Comparison of ENCODE assay signal across 19 cellular contexts in the genomic region with DNA sequence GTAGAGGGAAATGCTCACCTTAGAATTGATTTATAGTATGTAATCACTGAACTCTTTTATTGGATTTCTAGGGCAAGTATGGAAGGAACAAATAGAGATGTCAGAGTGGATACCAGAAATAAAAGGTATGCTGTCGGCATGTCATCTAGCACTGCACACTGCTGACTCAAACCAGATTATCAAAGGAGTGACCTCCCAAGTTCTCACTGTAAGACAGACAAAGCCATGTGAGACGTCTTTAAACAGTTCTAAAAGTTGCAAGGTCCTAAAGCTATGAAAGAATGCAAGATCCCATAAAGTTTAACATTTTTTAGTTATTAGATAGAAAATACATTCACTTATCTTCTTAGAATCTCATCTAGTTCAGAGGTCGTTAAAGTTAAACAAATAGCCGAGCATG.
DNase-seq lines count a peak whose midpoint lies in the region; ATAC-seq and TF ChIP-seq lines count a peak whose summit lies in the region.
"Had no signal": no experiment of that assay in that cellular context is flagged by ENCODE, and none has a peak within 500 bp of the region (broad histone marks: within the 10 kb centered on the region; RNA-seq: fewer than 3 reads in every experiment).

No MANE protein-coding gene starts in this region.

- H3K4me1 Mint-ChIP-seq in HFFc6 (ENCODE audit: low read depth), result peaks cover 77% of the 10 kb centered on the region
- H3K4me1 Mint-ChIP-seq in naive thymus-derived CD8-positive, alpha-beta T cell, result peaks cover 0 to 7% (median 0%) of the 10 kb centered on the region in 4 donors
- H3K4me1 Mint-ChIP-seq: CD4-positive, CD25-positive, alpha-beta regulatory T cell; CD8-positive, alpha-beta memory T cell had no signal

- peaks cover 28% of the 10 kb centered on the region for H3K4me1 ChIP-seq in colonic mucosa
- H3K4me1 ChIP-seq in mucosa of rectum (ENCODE audit: control insufficient read depth in 2 of 2, insufficient read depth in 2 of 2, low read length in 2 of 2), result peaks cover 23 to 56% of the 10 kb centered on the region in 2 donors
- H3K4me1 ChIP-seq: BE2C had no signal

- H3K27ac ChIP-seq in colonic mucosa (peak overlapping the region; percentile 24), mucosa of rectum (ENCODE audit: low read depth in 2 of 2, low read length in 2 of 2) (peak overlapping the region; percentile 48 to 56)

- H3K9ac ChIP-seq in colonic mucosa (ENCODE audit: low read depth in 2 of 2, low read length in 2 of 2), result no peak overlapping the region
- no peak overlapping the region for H3K9ac ChIP-seq in mucosa of rectum (ENCODE audit: low read depth in 1 of 2, low read length in 2 of 2)

- TF ChIP-seq CTCF in HFFc6 (IDR thresholded peaks at IDR 0.05) (no peak), colonic mucosa (IDR thresholded peaks at IDR 0.05) (no peak)

- H3K27ac Mint-ChIP-seq in HFFc6, result peak overlapping the region; percentile 36
- H3K27ac Mint-ChIP-seq in naive thymus-derived CD8-positive, alpha-beta T cell, result no peak overlapping the region
- H3K27ac Mint-ChIP-seq: CD4-positive, CD25-positive, alpha-beta regulatory T cell; CD8-positive, alpha-beta memory T cell; GM23338 had no signal

- H3K4me3 ChIP-seq in colonic mucosa (no peak overlapping the region), mucosa of rectum (ENCODE audit: low read length in 2 of 2) (no peak overlapping the region)
- H3K4me3 ChIP-seq: GM23338 had no signal

- no peak for ATAC-seq in naive thymus-derived CD8-positive, alpha-beta T cell
- ATAC-seq: GM23338 had no signal

- peaks cover 8% of the 10 kb centered on the region for H3K36me3 Mint-ChIP-seq in HFFc6 (ENCODE audit: low read depth)
- H3K36me3 Mint-ChIP-seq in naive thymus-derived CD8-positive, alpha-beta T cell, result peaks cover 0 to 23% (median 2%) of the 10 kb centered on the region in 3 donors
- H3K36me3 Mint-ChIP-seq: CD4-positive, CD25-positive, alpha-beta regulatory T cell; CD8-positive, alpha-beta memory T cell; IgD-negative memory B cell had no signal

- H3K36me3 ChIP-seq in colonic mucosa (no peaks in the 10 kb centered on the region), mucosa of rectum (ENCODE audit: control insufficient read depth in 2 of 2, insufficient read depth in 2 of 2, low read length in 2 of 2) (no peaks in the 10 kb centered on the region)
- H3K36me3 ChIP-seq: BE2C had no signal

- POLR2A ChIA-PET in naive thymus-derived CD8-positive, alpha-beta T cell (lab: Charles Lee), result no interaction called here

- peaks cover 3% of the 10 kb centered on the region; the same call in 1 of the 2 replicates for H3K9me3 Mint-ChIP-seq in HFFc6
- peaks cover 2 to 23% (median 9%) of the 10 kb centered on the region in 9 donors for H3K9me3 Mint-ChIP-seq in naive thymus-derived CD8-positive, alpha-beta T cell

- peak; percentile 61 for DNase-seq in HFFc6
- DNase-seq in colonic mucosa, result no peak
- no peak for DNase-seq in cerebellar nuclear complex (lab: John Stamatoyannopoulos, UW)
- DNase-seq in RPMI8226, result no peak
- no peak for DNase-seq in naive thymus-derived CD8-positive, alpha-beta T cell
- DNase-seq: ACHN; BE2C; C1 segment of cervical spinal cord; CD4-positive, CD25-positive, alpha-beta regulatory T cell; CD8-positive, alpha-beta memory T cell; COR-L47; DMS 273 treated with DMSO at 0.1 percent for 48 hours; DMS53; DND-41; GDM1; HCEC 1CT had no signal

- intact Hi-C loops in colonic mucosa (cut with DNase I), result no loop called here

- H3K4me3 Mint-ChIP-seq in HFFc6, result peak overlapping the region; percentile 1; the same call in 1 of the 2 replicates
- no peak overlapping the region for H3K4me3 Mint-ChIP-seq in naive thymus-derived CD8-positive, alpha-beta T cell
- H3K4me3 Mint-ChIP-seq: CD4-positive, CD25-positive, alpha-beta regulatory T cell; CD8-positive, alpha-beta memory T cell; GM23338; IgD-negative memory B cell had no signal

- no peaks in the 10 kb centered on the region for H3K27me3 ChIP-seq in colonic mucosa
- H3K27me3 ChIP-seq in mucosa of rectum (ENCODE audit: control insufficient read depth in 2 of 2, insufficient read depth in 2 of 2, low read length in 2 of 2), result no peaks in the 10 kb centered on the region

- H3K27me3 Mint-ChIP-seq in HFFc6 (ENCODE audit: insufficient read depth), result no peaks in the 10 kb centered on the region
- peaks cover 0 to 26% (median 13%) of the 10 kb centered on the region in 5 donors for H3K27me3 Mint-ChIP-seq in naive thymus-derived CD8-positive, alpha-beta T cell
- H3K27me3 Mint-ChIP-seq: CD4-positive, CD25-positive, alpha-beta regulatory T cell had no signal

- H3K9me3 ChIP-seq in colonic mucosa (no peaks in the 10 kb centered on the region), mucosa of rectum (ENCODE audit: control insufficient read depth in 2 of 2, low read length in 2 of 2) (peaks cover 0 to 3% of the 10 kb centered on the region in 2 donors)
- H3K9me3 ChIP-seq: BE2C had no signal
